10 cellular contexts compared by ENCODE assay signal in the genomic region with DNA sequence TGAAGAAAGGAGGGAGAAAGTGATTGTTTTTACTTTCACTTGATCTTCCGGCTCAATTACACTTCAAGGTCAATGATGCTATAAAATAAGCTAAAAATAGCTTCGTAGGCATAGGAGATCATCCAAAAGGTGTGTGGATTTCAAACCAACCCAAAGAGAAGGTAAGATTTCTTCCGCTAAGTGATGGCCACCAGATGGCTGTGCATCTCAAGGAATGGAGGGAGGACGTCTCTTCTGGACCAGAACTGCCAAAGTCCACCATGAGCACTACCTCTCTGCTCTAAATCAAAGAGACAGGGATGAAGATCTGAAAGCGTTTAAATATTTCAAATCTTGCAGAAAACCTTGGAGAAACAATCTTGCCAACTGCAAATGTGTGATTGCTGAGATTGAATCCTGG.
DNase-seq lines count a peak whose midpoint lies in the region; ATAC-seq and TF ChIP-seq lines count a peak whose summit lies in the region.
"Had no signal": no experiment of that assay in that cellular context is flagged by ENCODE, and none has a peak within 500 bp of the region (broad histone marks: within the 10 kb centered on the region; RNA-seq: fewer than 3 reads in every experiment).

No MANE protein-coding gene starts in this region.

- DNase-seq in activated T-cell treated with anti-CD3 and anti-CD28 coated beads, Interleukin-2, amount 50 U/mL, for 4 hours: peak; percentile 30
- DNase-seq in activated T-cell treated with anti-CD3 and anti-CD28 coated beads for 4 hours (no peak), activated B cell treated with CpG ODN at 0.5 μM for 24 hours (no peak), pons (ENCODE audit: low spot score) (peak; percentile 5), islet precursor cell (no peak), tibial artery (no peak)
- DNase-seq: activated CD8-positive, alpha-beta memory T cell treated with anti-CD3 and anti-CD28 coated beads for 24 hours; Calu3 had no signal

- H3K4me3 Mint-ChIP-seq in activated T-cell treated with anti-CD3 and anti-CD28 coated beads, Interleukin-2, amount 50 U/mL, for 4 hours: no peak overlapping the region
- H3K4me3 Mint-ChIP-seq in activated B cell treated with CpG ODN at 0.5 μM for 24 hours: no peak overlapping the region

- no peaks in the 10 kb centered on the region for H3K36me3 ChIP-seq in tibial artery

- peaks cover 1% of the 10 kb centered on the region for H3K4me1 Mint-ChIP-seq in activated T-cell treated with anti-CD3 and anti-CD28 coated beads, Interleukin-2, amount 50 U/mL, for 4 hours (ENCODE audit: low read depth)
- H3K4me1 Mint-ChIP-seq in activated B cell treated with CpG ODN at 0.5 μM for 24 hours: peaks cover 46% of the 10 kb centered on the region

- ATAC-seq in activated T-cell treated with anti-CD3 and anti-CD28 coated beads, Interleukin-2, amount 50 U/mL, for 4 hours: peak in 1 of 2 donors; percentile 56
- ATAC-seq in HG03520 (IDR thresholded peaks at IDR 0.05; ENCODE audit: unreplicated experiment): peak; percentile 38
- no peak for ATAC-seq in activated B cell treated with CpG ODN at 0.5 μM for 24 hours (ENCODE audit: low read depth)
- no peak for ATAC-seq in GM21390 (IDR thresholded peaks at IDR 0.05; ENCODE audit: unreplicated experiment)

- TF ChIP-seq CTCF in activated B cell treated with CpG ODN at 0.5 μM for 24 hours (IDR thresholded peaks at IDR 0.05) (peak; percentile 51), tibial artery (IDR thresholded peaks at IDR 0.05) (no peak)

- H3K27ac ChIP-seq in tibial artery: no peak overlapping the region

- no peak overlapping the region for H3K4me3 ChIP-seq in tibial artery

- H3K9me3 ChIP-seq in tibial artery: no peaks in the 10 kb centered on the region

- no peak overlapping the region for H3K27ac Mint-ChIP-seq in activated B cell treated with CpG ODN at 0.5 μM for 24 hours

- intact Hi-C loops in activated B cell treated with CpG ODN at 0.5 μM for 24 hours (cut with micrococcal nuclease) (loop anchor here (1.0 to 2.0 kb wide), 2 partner anchors 301 to 437 kb away; no protein-coding TSS in a partner anchor), tibial artery (cut with DNase I; ENCODE audit: low total_unique reads) (no loop called here)

- POLR2A ChIA-PET in activated B cell treated with CpG ODN at 0.5 μM for 24 hours (lab: Charles Lee): no interaction called here

- H3K4me1 ChIP-seq in tibial artery: no peaks in the 10 kb centered on the region

- H3K36me3 Mint-ChIP-seq in activated T-cell treated with anti-CD3 and anti-CD28 coated beads, Interleukin-2, amount 50 U/mL, for 4 hours (ENCODE audit: insufficient read depth): no peaks in the 10 kb centered on the region
- H3K36me3 Mint-ChIP-seq in activated B cell treated with CpG ODN at 0.5 μM for 24 hours (ENCODE audit: low read depth): no peaks in the 10 kb centered on the region

- H3K27me3 ChIP-seq in tibial artery: no peaks in the 10 kb centered on the region

- H3K9me3 Mint-ChIP-seq in activated T-cell treated with anti-CD3 and anti-CD28 coated beads, Interleukin-2, amount 50 U/mL, for 4 hours: no peaks in the 10 kb centered on the region
- no peaks in the 10 kb centered on the region for H3K9me3 Mint-ChIP-seq in activated B cell treated with CpG ODN at 0.5 μM for 24 hours

- H3K27me3 Mint-ChIP-seq in activated T-cell treated with anti-CD3 and anti-CD28 coated beads, Interleukin-2, amount 50 U/mL, for 4 hours (ENCODE audit: low read depth): no peaks in the 10 kb centered on the region
- H3K27me3 Mint-ChIP-seq in activated B cell treated with CpG ODN at 0.5 μM for 24 hours: no peaks in the 10 kb centered on the region

- CTCF ChIA-PET in activated B cell treated with CpG ODN at 0.5 μM for 24 hours (lab: Charles Lee): interaction anchor here (0.6 to 3.4 kb wide), 10 partner anchors 10 to 1867 kb away, joined by 3 to 45 read pairs (median 4); no protein-coding TSS in a partner anchor

Comparison
In these comparisons a context has a peak if more than half of its experiments do, and no peak if none do; other contexts are left out.
1. DNase-seq: peak in activated T-cell treated with anti-CD3 and anti-CD28 coated beads, Interleukin-2, amount 50 U/mL, for 4 hours (single experiment) and pons (single experiment); none in activated T-cell treated with anti-CD3 and anti-CD28 coated beads for 4 hours (single experiment), activated B cell treated with CpG ODN at 0.5 μM for 24 hours (single experiment), islet precursor cell (single experiment) and tibial artery (0 of 2).